1 cellular context compared by ENCODE assay signal in the genomic region with DNA sequence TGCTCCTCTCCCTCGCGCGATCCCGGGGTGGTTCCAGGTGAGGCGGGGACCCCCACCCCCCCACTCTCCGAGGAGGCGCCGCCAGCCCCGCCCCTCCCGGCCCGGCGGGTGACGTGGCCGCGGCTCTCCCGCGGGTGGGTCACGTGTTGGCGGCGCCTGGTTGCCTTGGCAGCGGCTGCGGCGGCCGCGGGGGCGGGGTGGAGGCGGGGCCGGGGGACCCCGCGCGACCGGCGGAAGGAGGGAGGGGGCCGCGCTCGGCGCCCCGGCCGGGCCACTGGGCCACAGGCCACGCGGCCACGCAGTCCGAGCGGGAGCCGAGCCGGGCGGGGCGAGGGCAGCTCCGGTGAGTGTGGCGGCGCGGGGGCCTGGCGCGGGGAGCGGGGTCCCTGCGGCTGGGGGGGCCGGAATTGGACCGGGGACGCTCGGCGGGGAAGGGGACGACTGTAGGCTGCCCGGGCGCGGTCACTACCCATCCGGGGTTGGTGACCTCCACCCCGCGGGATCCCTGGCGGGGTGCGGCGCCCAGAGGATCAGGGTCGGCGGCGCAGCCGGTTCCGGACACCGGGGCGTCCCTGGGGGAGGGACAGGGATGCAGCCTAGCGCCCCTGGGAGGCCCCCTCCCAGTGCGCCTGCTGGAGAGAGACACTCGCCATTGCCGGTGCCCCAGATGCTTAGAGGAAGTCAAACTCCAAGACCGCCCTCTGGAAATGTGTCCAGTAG.
TF ChIP-seq lines count a peak whose summit lies in the region.

TSS of gene ORAI2 (plus strand) at position 257 of the 720 bp plus-strand sequence. CDS start 5,382 bp downstream, outside the sequence.

TF ChIP-seq in HepG2, 621 proteins besides CTCF, POLR2A, EP300 and RAD21 (continued from another document and continues in another):
- TF ChIP-seq, protein P1, sequence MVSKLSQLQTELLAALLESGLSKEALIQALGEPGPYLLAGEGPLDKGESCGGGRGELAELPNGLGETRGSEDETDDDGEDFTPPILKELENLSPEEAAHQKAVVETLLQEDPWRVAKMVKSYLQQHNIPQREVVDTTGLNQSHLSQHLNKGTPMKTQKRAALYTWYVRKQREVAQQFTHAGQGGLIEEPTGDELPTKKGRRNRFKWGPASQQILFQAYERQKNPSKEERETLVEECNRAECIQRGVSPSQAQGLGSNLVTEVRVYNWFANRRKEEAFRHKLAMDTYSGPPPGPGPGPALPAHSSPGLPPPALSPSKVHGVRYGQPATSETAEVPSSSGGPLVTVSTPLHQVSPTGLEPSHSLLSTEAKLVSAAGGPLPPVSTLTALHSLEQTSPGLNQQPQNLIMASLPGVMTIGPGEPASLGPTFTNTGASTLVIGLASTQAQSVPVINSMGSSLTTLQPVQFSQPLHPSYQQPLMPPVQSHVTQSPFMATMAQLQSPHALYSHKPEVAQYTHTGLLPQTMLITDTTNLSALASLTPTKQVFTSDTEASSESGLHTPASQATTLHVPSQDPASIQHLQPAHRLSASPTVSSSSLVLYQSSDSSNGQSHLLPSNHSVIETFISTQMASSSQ (IDR thresholded peaks at IDR 0.05; ENCODE audit: low read depth) = no peak
- TF ChIP-seq, protein P1 (CRISPR knock-in tag; IDR thresholded peaks at IDR 0.05; ENCODE audit: borderline replicate concordance) = no peak
- TF ChIP-seq SOX6 (IDR thresholded peaks at IDR 0.05) = no peak
- TF ChIP-seq SOX6 (CRISPR knock-in tag; IDR thresholded peaks at IDR 0.05) = no peak
- TF ChIP-seq GMEB2 (CRISPR knock-in tag; IDR thresholded peaks at IDR 0.05; ENCODE audit: low read depth) = no peak
- TF ChIP-seq AGO1 (IDR thresholded peaks at IDR 0.05; ENCODE audit: low read depth, low read length, poor library complexity, severe bottlenecking) = peak; percentile 8
- TF ChIP-seq, protein P2, sequence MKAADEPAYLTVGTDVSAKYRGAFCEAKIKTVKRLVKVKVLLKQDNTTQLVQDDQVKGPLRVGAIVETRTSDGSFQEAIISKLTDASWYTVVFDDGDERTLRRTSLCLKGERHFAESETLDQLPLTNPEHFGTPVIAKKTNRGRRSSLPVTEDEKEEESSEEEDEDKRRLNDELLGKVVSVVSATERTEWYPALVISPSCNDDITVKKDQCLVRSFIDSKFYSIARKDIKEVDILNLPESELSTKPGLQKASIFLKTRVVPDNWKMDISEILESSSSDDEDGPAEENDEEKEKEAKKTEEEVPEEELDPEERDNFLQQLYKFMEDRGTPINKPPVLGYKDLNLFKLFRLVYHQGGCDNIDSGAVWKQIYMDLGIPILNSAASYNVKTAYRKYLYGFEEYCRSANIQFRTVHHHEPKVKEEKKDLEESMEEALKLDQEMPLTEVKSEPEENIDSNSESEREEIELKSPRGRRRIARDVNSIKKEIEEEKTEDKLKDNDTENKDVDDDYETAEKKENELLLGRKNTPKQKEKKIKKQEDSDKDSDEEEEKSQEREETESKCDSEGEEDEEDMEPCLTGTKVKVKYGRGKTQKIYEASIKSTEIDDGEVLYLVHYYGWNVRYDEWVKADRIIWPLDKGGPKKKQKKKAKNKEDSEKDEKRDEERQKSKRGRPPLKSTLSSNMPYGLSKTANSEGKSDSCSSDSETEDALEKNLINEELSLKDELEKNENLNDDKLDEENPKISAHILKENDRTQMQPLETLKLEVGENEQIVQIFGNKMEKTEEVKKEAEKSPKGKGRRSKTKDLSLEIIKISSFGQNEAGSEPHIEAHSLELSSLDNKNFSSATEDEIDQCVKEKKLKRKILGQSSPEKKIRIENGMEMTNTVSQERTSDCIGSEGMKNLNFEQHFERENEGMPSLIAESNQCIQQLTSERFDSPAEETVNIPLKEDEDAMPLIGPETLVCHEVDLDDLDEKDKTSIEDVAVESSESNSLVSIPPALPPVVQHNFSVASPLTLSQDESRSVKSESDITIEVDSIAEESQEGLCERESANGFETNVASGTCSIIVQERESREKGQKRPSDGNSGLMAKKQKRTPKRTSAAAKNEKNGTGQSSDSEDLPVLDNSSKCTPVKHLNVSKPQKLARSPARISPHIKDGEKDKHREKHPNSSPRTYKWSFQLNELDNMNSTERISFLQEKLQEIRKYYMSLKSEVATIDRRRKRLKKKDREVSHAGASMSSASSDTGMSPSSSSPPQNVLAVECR (CRISPR knock-in tag; IDR thresholded peaks at IDR 0.05; ENCODE audit: borderline replicate concordance) = peak; percentile 43; the same call in 1 of the 2 replicates
- TF ChIP-seq ZNF772 (CRISPR knock-in tag; IDR thresholded peaks at IDR 0.05) = no peak
- TF ChIP-seq NONO (IDR thresholded peaks at IDR 0.05) = no peak
- TF ChIP-seq NONO (CRISPR knock-in tag; conservative IDR thresholded peaks at IDR 0.05) = no peak
- TF ChIP-seq ZNF563 (CRISPR knock-in tag; IDR thresholded peaks at IDR 0.05) = 0 out of 2 replicates have a peak, but pooled peaks have one; percentile 31
- 0 out of 2 replicates have a peak, but pooled peaks have one; percentile 4 for TF ChIP-seq MXD1 (CRISPR knock-in tag; IDR thresholded peaks at IDR 0.05)
- TF ChIP-seq NPAS2 (CRISPR knock-in tag; IDR thresholded peaks at IDR 0.05; ENCODE audit: borderline replicate concordance) = no peak
- TF ChIP-seq, protein P3, sequence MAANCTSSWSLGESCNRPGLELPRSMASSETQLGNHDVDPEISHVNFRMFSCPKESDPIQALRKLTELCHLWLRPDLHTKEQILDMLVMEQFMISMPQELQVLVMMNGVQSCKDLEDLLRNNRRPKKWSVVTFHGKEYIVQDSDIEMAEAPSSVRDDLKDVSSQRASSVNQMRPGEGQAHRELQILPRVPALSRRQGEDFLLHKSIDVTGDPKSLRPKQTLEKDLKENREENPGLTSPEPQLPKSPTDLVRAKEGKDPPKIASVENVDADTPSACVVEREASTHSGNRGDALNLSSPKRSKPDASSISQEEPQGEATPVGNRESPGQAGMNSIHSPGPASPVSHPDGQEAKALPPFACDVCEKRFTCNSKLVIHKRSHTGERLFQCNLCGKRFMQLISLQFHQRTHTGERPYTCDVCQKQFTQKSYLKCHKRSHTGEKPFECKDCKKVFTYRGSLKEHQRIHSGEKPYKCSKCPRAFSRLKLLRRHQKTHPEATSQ (CRISPR knock-in tag; IDR thresholded peaks at IDR 0.05; ENCODE audit: borderline replicate concordance) = no peak
- peak; percentile 69 for TF ChIP-seq BHLHE40 (IDR thresholded peaks at IDR 0.05; ENCODE audit: low read length)
- TF ChIP-seq GABPB1 (CRISPR knock-in tag; IDR thresholded peaks at IDR 0.05) = peak; percentile 46; the same call in 1 of the 2 replicates
- no peak for TF ChIP-seq ZIK1 (CRISPR knock-in tag; IDR thresholded peaks at IDR 0.05; ENCODE audit: borderline replicate concordance, low read depth)
- 0 out of 2 replicates have a peak, but pooled peaks have one; percentile 21 for TF ChIP-seq PHF8 (CRISPR knock-in tag; IDR thresholded peaks at IDR 0.05)
- 0 out of 2 replicates have a peak, but pooled peaks have one; percentile 37 for TF ChIP-seq ZNF709 (CRISPR knock-in tag; IDR thresholded peaks at IDR 0.05)
- peak; percentile 52 for TF ChIP-seq MAX (IDR thresholded peaks at IDR 0.05)
- no peak for TF ChIP-seq KMT2A (CRISPR knock-in tag; IDR thresholded peaks at IDR 0.05)
- TF ChIP-seq HDAC1 (CRISPR knock-in tag; IDR thresholded peaks at IDR 0.05) = peak; percentile 49
- TF ChIP-seq, protein P4, sequence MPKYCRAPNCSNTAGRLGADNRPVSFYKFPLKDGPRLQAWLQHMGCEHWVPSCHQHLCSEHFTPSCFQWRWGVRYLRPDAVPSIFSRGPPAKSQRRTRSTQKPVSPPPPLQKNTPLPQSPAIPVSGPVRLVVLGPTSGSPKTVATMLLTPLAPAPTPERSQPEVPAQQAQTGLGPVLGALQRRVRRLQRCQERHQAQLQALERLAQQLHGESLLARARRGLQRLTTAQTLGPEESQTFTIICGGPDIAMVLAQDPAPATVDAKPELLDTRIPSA (CRISPR knock-in tag; IDR thresholded peaks at IDR 0.05; ENCODE audit: borderline replicate concordance) = 0 out of 2 replicates have a peak, but pooled peaks have one; percentile 31
- TF ChIP-seq SALL1 (CRISPR knock-in tag; IDR thresholded peaks at IDR 0.05) = peak; percentile 42; the same call in 1 of the 2 replicates
- TF ChIP-seq ZBED4 (CRISPR knock-in tag; IDR thresholded peaks at IDR 0.05; ENCODE audit: borderline replicate concordance) = 0 out of 2 replicates have a peak, but pooled peaks have one; percentile 22
- TF ChIP-seq, protein P5, sequence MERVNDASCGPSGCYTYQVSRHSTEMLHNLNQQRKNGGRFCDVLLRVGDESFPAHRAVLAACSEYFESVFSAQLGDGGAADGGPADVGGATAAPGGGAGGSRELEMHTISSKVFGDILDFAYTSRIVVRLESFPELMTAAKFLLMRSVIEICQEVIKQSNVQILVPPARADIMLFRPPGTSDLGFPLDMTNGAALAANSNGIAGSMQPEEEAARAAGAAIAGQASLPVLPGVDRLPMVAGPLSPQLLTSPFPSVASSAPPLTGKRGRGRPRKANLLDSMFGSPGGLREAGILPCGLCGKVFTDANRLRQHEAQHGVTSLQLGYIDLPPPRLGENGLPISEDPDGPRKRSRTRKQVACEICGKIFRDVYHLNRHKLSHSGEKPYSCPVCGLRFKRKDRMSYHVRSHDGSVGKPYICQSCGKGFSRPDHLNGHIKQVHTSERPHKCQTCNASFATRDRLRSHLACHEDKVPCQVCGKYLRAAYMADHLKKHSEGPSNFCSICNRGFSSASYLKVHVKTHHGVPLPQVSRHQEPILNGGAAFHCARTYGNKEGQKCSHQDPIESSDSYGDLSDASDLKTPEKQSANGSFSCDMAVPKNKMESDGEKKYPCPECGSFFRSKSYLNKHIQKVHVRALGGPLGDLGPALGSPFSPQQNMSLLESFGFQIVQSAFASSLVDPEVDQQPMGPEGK (CRISPR knock-in tag; IDR thresholded peaks at IDR 0.05) = peak; percentile 65
- TF ChIP-seq TOPORS (CRISPR knock-in tag; IDR thresholded peaks at IDR 0.05) = no peak
- no peak for TF ChIP-seq ZNF777 (CRISPR knock-in tag; IDR thresholded peaks at IDR 0.05)
- no peak for TF ChIP-seq MAFG (CRISPR knock-in tag; IDR thresholded peaks at IDR 0.05)
- TF ChIP-seq MXI1 (IDR thresholded peaks at IDR 0.05; ENCODE audit: borderline replicate concordance, low read depth, low read length) = peak; percentile 47; the same call in 1 of the 3 replicates
- no peak for TF ChIP-seq SYNCRIP (IDR thresholded peaks at IDR 0.05; ENCODE audit: insufficient read depth, low read depth, low read length)
- no peak for TF ChIP-seq TFE3 (CRISPR knock-in tag; IDR thresholded peaks at IDR 0.05)
